9 cellular contexts compared by ENCODE assay signal in the genomic region with DNA sequence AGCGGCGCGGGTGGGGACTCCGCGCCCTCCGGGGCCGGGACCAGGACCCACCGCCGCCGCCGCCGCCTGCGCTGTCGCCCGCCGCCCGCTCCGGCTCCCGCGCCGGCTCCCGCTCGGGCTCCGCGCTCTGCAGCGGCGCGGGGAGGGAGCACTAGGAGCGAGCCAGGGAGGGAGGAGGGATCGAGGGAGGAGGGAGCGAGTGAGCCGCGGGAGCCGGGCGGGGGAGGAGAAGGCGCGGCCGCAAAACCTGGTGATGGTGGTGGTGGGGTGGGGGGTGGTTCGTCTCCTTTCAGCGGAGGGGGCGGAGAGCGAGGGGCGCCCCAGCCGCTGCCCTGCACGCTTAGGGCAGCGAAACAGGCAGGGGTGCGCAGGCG. TPM values are rescaled to one million over a fixed set of nuclear protein-coding genes. Genes with fewer than 3 reads are reported as not detected.
DNase-seq lines count a peak whose midpoint lies in the region; ATAC-seq and TF ChIP-seq lines count a peak whose summit lies in the region.
"Had no signal": no experiment of that assay in that cellular context is flagged by ENCODE, and none has a peak within 500 bp of the region (broad histone marks: within the 10 kb centered on the region; RNA-seq: fewer than 3 reads in every experiment).

A gene with protein sequence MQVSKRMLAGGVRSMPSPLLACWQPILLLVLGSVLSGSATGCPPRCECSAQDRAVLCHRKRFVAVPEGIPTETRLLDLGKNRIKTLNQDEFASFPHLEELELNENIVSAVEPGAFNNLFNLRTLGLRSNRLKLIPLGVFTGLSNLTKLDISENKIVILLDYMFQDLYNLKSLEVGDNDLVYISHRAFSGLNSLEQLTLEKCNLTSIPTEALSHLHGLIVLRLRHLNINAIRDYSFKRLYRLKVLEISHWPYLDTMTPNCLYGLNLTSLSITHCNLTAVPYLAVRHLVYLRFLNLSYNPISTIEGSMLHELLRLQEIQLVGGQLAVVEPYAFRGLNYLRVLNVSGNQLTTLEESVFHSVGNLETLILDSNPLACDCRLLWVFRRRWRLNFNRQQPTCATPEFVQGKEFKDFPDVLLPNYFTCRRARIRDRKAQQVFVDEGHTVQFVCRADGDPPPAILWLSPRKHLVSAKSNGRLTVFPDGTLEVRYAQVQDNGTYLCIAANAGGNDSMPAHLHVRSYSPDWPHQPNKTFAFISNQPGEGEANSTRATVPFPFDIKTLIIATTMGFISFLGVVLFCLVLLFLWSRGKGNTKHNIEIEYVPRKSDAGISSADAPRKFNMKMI (minus strand): TSS at position 153 of the 374 bp plus-strand sequence. CDS start 597 bp downstream, outside the sequence.

- ATAC-seq in activated naive CD8-positive, alpha-beta T cell treated with anti-CD3 and anti-CD28 coated beads, Interleukin-2, amount 50 U/mL, for 24 hours = no peak
- ATAC-seq in GM19324 (IDR thresholded peaks at IDR 0.05; ENCODE audit: low FRiP score, unreplicated experiment) (no peak), HG03571 (IDR thresholded peaks at IDR 0.05; ENCODE audit: unreplicated experiment) (no peak)

- H3K4me3 Mint-ChIP-seq in activated naive CD8-positive, alpha-beta T cell treated with anti-CD3 and anti-CD28 coated beads, Interleukin-2, amount 50 U/mL, for 24 hours = peak within 1 kb of the TSS; percentile 52

- no peaks in the 10 kb centered on the region for H3K9me3 Mint-ChIP-seq in activated naive CD8-positive, alpha-beta T cell treated with anti-CD3 and anti-CD28 coated beads, Interleukin-2, amount 50 U/mL, for 24 hours

- H3K36me3 Mint-ChIP-seq in activated naive CD8-positive, alpha-beta T cell treated with anti-CD3 and anti-CD28 coated beads, Interleukin-2, amount 50 U/mL, for 24 hours (ENCODE audit: low read depth) = no peaks in the 10 kb centered on the region

- no peaks in the 10 kb centered on the region for H3K9me3 ChIP-seq in hepatocyte (ENCODE audit: low read depth)

- peak within 1 kb of the TSS; percentile 61 for H3K4me3 ChIP-seq in hepatocyte
- H3K4me3 ChIP-seq in retinal pigment epithelial cell (ENCODE audit: low read length) = peak within 1 kb of the TSS; percentile 32

- H3K27ac Mint-ChIP-seq in activated naive CD8-positive, alpha-beta T cell treated with anti-CD3 and anti-CD28 coated beads, Interleukin-2, amount 50 U/mL, for 24 hours = no peak within 1 kb of the TSS

- no peaks in the 10 kb centered on the region for H3K79me2 ChIP-seq in hepatocyte

- TF ChIP-seq CTCF in hepatocyte (IDR thresholded peaks at IDR 0.05; ENCODE audit: poor library complexity) (no peak), retinal pigment epithelial cell (conservative IDR thresholded peaks at IDR 0.05; ENCODE audit: low read depth, low read length) (no peak)

- peaks cover 8% of the 10 kb centered on the region for H3K4me1 Mint-ChIP-seq in activated naive CD8-positive, alpha-beta T cell treated with anti-CD3 and anti-CD28 coated beads, Interleukin-2, amount 50 U/mL, for 24 hours

- peaks cover 14% of the 10 kb centered on the region for H3K4me1 ChIP-seq in hepatocyte (ENCODE audit: insufficient read depth)

- H3K27me3 ChIP-seq in hepatocyte = peaks cover 49% of the 10 kb centered on the region

- 0% methylated on average over 9 of the region's 48 CpGs for WGBS in hepatocyte (ENCODE audit: low lambda C conversion rate, missing lambda C conversion rate)

- H3K27me3 Mint-ChIP-seq in activated naive CD8-positive, alpha-beta T cell treated with anti-CD3 and anti-CD28 coated beads, Interleukin-2, amount 50 U/mL, for 24 hours = peaks cover 57% of the 10 kb centered on the region

- H2AFZ ChIP-seq in hepatocyte = peak within 1 kb of the TSS; percentile 68

- peak; percentile 9 for DNase-seq in NCI-H1105 treated with DMSO at 0.1 percent for 48 hours (lab: John Stamatoyannopoulos, UW)
- no peak for DNase-seq in NCI-H1105 (lab: John Stamatoyannopoulos, UW)
- DNase-seq in activated naive CD8-positive, alpha-beta T cell treated with anti-CD3 and anti-CD28 coated beads, Interleukin-2, amount 50 U/mL, for 24 hours = no peak
- DNase-seq in hepatocyte (ENCODE audit: low spot score) = peak; percentile 73
- no peak for DNase-seq in retinal pigment epithelial cell (ENCODE audit: low read depth)
- no peak for DNase-seq in ACHN

- peak within 1 kb of the TSS; percentile 99 for H3K4me2 ChIP-seq in hepatocyte

- H3K9me2 ChIP-seq in hepatocyte (replicated peaks; ENCODE audit: insufficient read depth) = no peaks in the 10 kb centered on the region

- no peak within 1 kb of the TSS for H3K27ac ChIP-seq in hepatocyte
- H3K27ac ChIP-seq: C4-2B had no signal

- H3K36me3 ChIP-seq in hepatocyte (replicated peaks; ENCODE audit: insufficient read depth, low read depth) = no peaks in the 10 kb centered on the region

- no peaks in the 10 kb centered on the region for H4K20me1 ChIP-seq in hepatocyte (ENCODE audit: insufficient read depth, poor library complexity, severe bottlenecking)

- in situ Hi-C loops in ACHN (cut with HindIII; ENCODE audit: low pct_ligation_motif_present, low pct_unique_long_range_greater_than_20kb, low sequenced_read_pairs) = no loop called here

RNA-seq across cellular contexts. Expression of the gene that starts here (rescaled TPM):
- total RNA-seq in hepatocyte = 3.3 and 4.3 TPM in 2 replicates
- 5.1 and 8.1 TPM in 2 replicates for polyA plus RNA-seq in hepatocyte

Comparison
In these comparisons a context has a peak if more than half of its experiments do, and no peak if none do; other contexts are left out.
1. DNase-seq: peak in NCI-H1105 treated with DMSO at 0.1 percent for 48 hours (single experiment) and hepatocyte (single experiment); none in NCI-H1105 (single experiment), activated naive CD8-positive, alpha-beta T cell treated with anti-CD3 and anti-CD28 coated beads, Interleukin-2, amount 50 U/mL, for 24 hours (single experiment), retinal pigment epithelial cell (single experiment) and ACHN (single experiment).